8 cellular contexts compared by ENCODE assay signal in the genomic region with DNA sequence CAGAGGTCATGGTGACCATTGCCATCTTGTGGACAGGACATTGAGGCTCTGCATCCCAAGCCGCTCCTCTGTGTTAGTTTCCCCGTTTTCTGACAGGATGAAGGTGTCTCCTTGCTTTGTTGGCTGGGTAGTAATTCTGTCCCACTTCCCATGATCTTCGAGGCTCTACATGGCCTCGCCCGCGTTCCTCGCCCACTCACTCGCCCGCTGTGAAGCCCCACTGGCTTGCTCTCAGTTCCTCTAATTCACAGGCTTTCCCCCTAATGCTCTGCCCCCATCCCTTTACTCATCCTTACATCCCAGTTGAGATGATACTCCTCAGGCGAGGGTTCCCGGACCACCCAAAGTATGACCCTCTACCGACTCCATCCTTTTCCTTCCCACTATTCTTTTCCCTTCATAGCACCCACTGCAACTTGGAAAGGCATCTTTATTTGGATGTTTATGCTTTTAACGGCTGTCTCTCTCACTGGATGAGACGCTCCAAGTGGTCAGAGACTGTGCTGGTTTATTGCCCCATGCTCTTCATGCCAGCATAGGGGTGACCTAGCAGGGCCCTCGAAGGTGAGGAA. TPM values are rescaled to one million over a fixed set of nuclear protein-coding genes. Genes with fewer than 3 reads are reported as not detected.
DNase-seq lines count a peak whose midpoint lies in the region; ATAC-seq and TF ChIP-seq lines count a peak whose summit lies in the region.

No MANE protein-coding gene starts in this region.

- TF ChIP-seq CTCF in glutamatergic neuron (IDR thresholded peaks at IDR 0.05; ENCODE audit: partially characterized antibody, unreplicated experiment) (peak; percentile 37), foreskin keratinocyte (conservative IDR thresholded peaks at IDR 0.05) (no peak)

- peaks cover 19% of the 10 kb centered on the region for H3K9me3 Mint-ChIP-seq in glutamatergic neuron (ENCODE audit: unreplicated experiment)
- H3K9me3 Mint-ChIP-seq in stimulated activated naive CD8-positive, alpha-beta T cell treated with anti-CD3 and anti-CD28 coated beads, Interleukin-15, amount 100 ng/mL, for 72 hours, result no peaks in the 10 kb centered on the region

- ATAC-seq in GM18498 (IDR thresholded peaks at IDR 0.05; ENCODE audit: unreplicated experiment) (peak; percentile 8), HG02610 (IDR thresholded peaks at IDR 0.05; ENCODE audit: unreplicated experiment) (peak; percentile 17), foreskin keratinocyte (no peak)
- peak; percentile 18 for ATAC-seq in stimulated activated naive CD8-positive, alpha-beta T cell treated with anti-CD3 and anti-CD28 coated beads, Interleukin-15, amount 100 ng/mL, for 72 hours

- H3K27me3 Mint-ChIP-seq in glutamatergic neuron (ENCODE audit: unreplicated experiment), result peaks cover 14% of the 10 kb centered on the region
- H3K27me3 Mint-ChIP-seq in stimulated activated naive CD8-positive, alpha-beta T cell treated with anti-CD3 and anti-CD28 coated beads, Interleukin-15, amount 100 ng/mL, for 72 hours, result no peaks in the 10 kb centered on the region

- peaks cover 6% of the 10 kb centered on the region for H3K36me3 Mint-ChIP-seq in glutamatergic neuron (ENCODE audit: unreplicated experiment)

- H3K4me3 Mint-ChIP-seq in glutamatergic neuron (ENCODE audit: unreplicated experiment), result peak overlapping the region; percentile 91
- peak overlapping the region; percentile 72 to 82 for H3K4me3 Mint-ChIP-seq in stimulated activated naive CD8-positive, alpha-beta T cell treated with anti-CD3 and anti-CD28 coated beads, Interleukin-15, amount 100 ng/mL, for 72 hours

- DNase-seq in SJSA1 (ENCODE audit: low read depth in 1 of 2, low spot score in 2 of 2), result no peak
- no peak for DNase-seq in glutamatergic neuron
- no peak for DNase-seq in stimulated activated naive CD8-positive, alpha-beta T cell treated with anti-CD3 and anti-CD28 coated beads, Interleukin-15, amount 100 ng/mL, for 72 hours
- no peak for DNase-seq in foreskin keratinocyte
- DNase-seq in kidney glomerular epithelial cell (lab: John Stamatoyannopoulos, UW), result no peak
- no peak for DNase-seq in SW 1271 (lab: John Stamatoyannopoulos, UW)

- H3K4me1 Mint-ChIP-seq in glutamatergic neuron (ENCODE audit: low read depth, unreplicated experiment), result peaks cover 28% of the 10 kb centered on the region
- H3K4me1 Mint-ChIP-seq in stimulated activated naive CD8-positive, alpha-beta T cell treated with anti-CD3 and anti-CD28 coated beads, Interleukin-15, amount 100 ng/mL, for 72 hours, result peaks cover 88% of the 10 kb centered on the region

- peaks cover 22% of the 10 kb centered on the region for H3K4me1 ChIP-seq in SJSA1 (replicated peaks)
- peaks cover 13% of the 10 kb centered on the region for H3K4me1 ChIP-seq in foreskin keratinocyte

- H3K27ac Mint-ChIP-seq in glutamatergic neuron (ENCODE audit: unreplicated experiment), result peak overlapping the region; percentile 97
- peak overlapping the region; percentile 74 to 79 for H3K27ac Mint-ChIP-seq in stimulated activated naive CD8-positive, alpha-beta T cell treated with anti-CD3 and anti-CD28 coated beads, Interleukin-15, amount 100 ng/mL, for 72 hours

- peak overlapping the region; percentile 23 for H3K27ac ChIP-seq in SJSA1
- no peak overlapping the region for H3K27ac ChIP-seq in foreskin keratinocyte

- H3K4me3 ChIP-seq in SJSA1, result peak overlapping the region; percentile 80

- no peaks in the 10 kb centered on the region for H3K9me3 ChIP-seq in SJSA1 (replicated peaks)

- H3K27me3 ChIP-seq in SJSA1 (replicated peaks) (no peaks in the 10 kb centered on the region), foreskin keratinocyte (no peaks in the 10 kb centered on the region)

- peaks cover 93% of the 10 kb centered on the region for H3K36me3 ChIP-seq in SJSA1

RNA-seq across cellular contexts. Expression of gene SLC35B2, which starts 0.5 kb away (rescaled TPM):
- 89.9 and 107 TPM in 2 replicates for total RNA-seq in SJSA1 (2014; rRNA removed; shearing (Covaris generic))
- total RNA-seq in glutamatergic neuron (ENCODE audit: unreplicated experiment) (71.8 TPM), foreskin keratinocyte (76.7 and 77.0 TPM in 2 replicates)
- polyA plus RNA-seq in foreskin keratinocyte, result 72.9 and 79.6 TPM in 2 replicates

RNA-seq across cellular contexts. Expression of gene NFKBIE, which starts 7.5 kb away (rescaled TPM):
- 17.6 and 37.6 TPM in 2 replicates for total RNA-seq in SJSA1 (2014; rRNA removed; shearing (Covaris generic))
- 15.3 TPM for total RNA-seq in glutamatergic neuron (ENCODE audit: unreplicated experiment)
- 15.8 and 16.8 TPM in 2 replicates for total RNA-seq in foreskin keratinocyte
- polyA plus RNA-seq in foreskin keratinocyte, result 16.9 and 18.7 TPM in 2 replicates

RNA-seq across cellular contexts. Expression of gene HSP90AB1, which starts 10.9 kb away (rescaled TPM):
- total RNA-seq in SJSA1 (2014; rRNA removed; shearing (Covaris generic)), result 1,415 and 1,548 TPM in 2 replicates
- total RNA-seq in glutamatergic neuron (ENCODE audit: unreplicated experiment) (771 TPM), foreskin keratinocyte (1,007 and 1,222 TPM in 2 replicates)
- 607 and 798 TPM in 2 replicates for polyA plus RNA-seq in foreskin keratinocyte

RNA-seq across cellular contexts. Expression of gene TMEM151B, which starts 12.4 kb away (rescaled TPM):
- not detected in 2 replicates for total RNA-seq in SJSA1 (2014; rRNA removed; shearing (Covaris generic))
- 51.3 TPM for total RNA-seq in glutamatergic neuron (ENCODE audit: unreplicated experiment)
- under 0.01 TPM in 1 of 2 replicates, not detected in the other for total RNA-seq in foreskin keratinocyte
- polyA plus RNA-seq in foreskin keratinocyte, result 0.01 TPM in 1 of 2 replicates, not detected in the other

RNA-seq across cellular contexts. Expression of gene SLC29A1, which starts 34.4 kb away (rescaled TPM):
- 6.7 and 11.0 TPM in 2 replicates for total RNA-seq in SJSA1 (2014; rRNA removed; shearing (Covaris generic))
- 20.0 TPM for total RNA-seq in glutamatergic neuron (ENCODE audit: unreplicated experiment)
- 34.6 and 42.2 TPM in 2 replicates for total RNA-seq in foreskin keratinocyte
- polyA plus RNA-seq in foreskin keratinocyte, result 42.1 and 50.9 TPM in 2 replicates
